In genomic region chr13:21670883-21671792, GRCh38 we compare ENCODE assay signal across 8 cellular contexts. TPM values are rescaled to one million over a fixed set of nuclear protein-coding genes. Genes with fewer than 3 reads are reported as not detected.
A peak's percentile ranks its signal among the peaks of the same experiment; 100 is the strongest.
DNase-seq lines count a peak whose midpoint lies in the region; ATAC-seq and TF ChIP-seq lines count a peak whose summit lies in the region.

Gene FGF9, plus strand, starts transcription at chr13:21671073. Its CDS starts 840 bp downstream, at chr13:21671913.

- TF ChIP-seq CTCF in cardiac muscle cell (IDR thresholded peaks at IDR 0.05; ENCODE audit: low read depth, low read length) (no peak), upper lobe of right lung (IDR thresholded peaks at IDR 0.05) (no peak)

- DNase-seq in GF-D8 (lab: John Stamatoyannopoulos, UW) (peak; percentile 46), LHCN-M2 (ENCODE audit: low read depth) (peak; percentile 69), SK-MEL-5 (ENCODE audit: low read depth, low spot score) (peak; percentile 65), cardiac muscle cell (ENCODE audit: low read depth in 1 of 2, low spot score in 1 of 2) (peak; percentile 82 to 92), trophoblast cell (peak; percentile 85 to 86), upper lobe of right lung (peak; percentile 91)
- peak; percentile 70 to 81 for DNase-seq in activated naive CD4-positive, alpha-beta T cell treated with anti-CD3 and anti-CD28 coated beads, Interleukin-2, amount 50 U/mL, for 72 hours (ENCODE audit: low spot score in 2 of 2)

- ATAC-seq in GM21825 (IDR thresholded peaks at IDR 0.05; ENCODE audit: unreplicated experiment) (peak; percentile 74), upper lobe of right lung (peak; percentile 92)
- ATAC-seq in activated naive CD4-positive, alpha-beta T cell treated with anti-CD3 and anti-CD28 coated beads, Interleukin-2, amount 50 U/mL, for 72 hours = peak; percentile 82 to 90

- peak within 1 kb of the TSS; percentile 91 for H3K4me2 ChIP-seq in trophoblast cell (ENCODE audit: low read length)

- H3K4me3 ChIP-seq in cardiac muscle cell (peak within 1 kb of the TSS; percentile 73), trophoblast cell (ENCODE audit: low read depth, low read length) (peak within 1 kb of the TSS; percentile 72), upper lobe of right lung (peak within 1 kb of the TSS; percentile 66)

- H3K27ac ChIP-seq in cardiac muscle cell (no peak within 1 kb of the TSS), trophoblast cell (ENCODE audit: low read depth, low read length) (no peak within 1 kb of the TSS), upper lobe of right lung (peak within 1 kb of the TSS; percentile 58)

- intact Hi-C loops in upper lobe of right lung (cut with DNase I) = no loop called here

- no peaks in the 10 kb centered on the region for H3K9me3 Mint-ChIP-seq in activated naive CD4-positive, alpha-beta T cell treated with anti-CD3 and anti-CD28 coated beads, Interleukin-2, amount 50 U/mL, for 72 hours

- H3K36me3 ChIP-seq in cardiac muscle cell (no peaks in the 10 kb centered on the region), trophoblast cell (ENCODE audit: control insufficient read depth in 1 of 2, insufficient read depth in 2 of 2, low read length in 2 of 2) (no peaks in the 10 kb centered on the region), upper lobe of right lung (no peaks in the 10 kb centered on the region)

- H3K27me3 ChIP-seq in cardiac muscle cell (peaks cover 52% of the 10 kb centered on the region), trophoblast cell (ENCODE audit: insufficient read depth, low read length) (peaks cover 68% of the 10 kb centered on the region), upper lobe of right lung (peaks cover 32% of the 10 kb centered on the region)

- H4K91ac ChIP-seq in trophoblast cell (ENCODE audit: low read depth, low read length) = no peak within 1 kb of the TSS

- in situ Hi-C loops in SK-MEL-5 (cut with HindIII; ENCODE audit: low pct_unique_long_range_greater_than_20kb, low sequenced_read_pairs) = no loop called here

- H3K23ac ChIP-seq in trophoblast cell (ENCODE audit: low read length) = no peak within 1 kb of the TSS

- no peaks in the 10 kb centered on the region for H3K79me1 ChIP-seq in trophoblast cell (ENCODE audit: low read length)

- H3K79me2 ChIP-seq in trophoblast cell (ENCODE audit: control insufficient read depth, insufficient read depth, low read length, poor library complexity) = no peaks in the 10 kb centered on the region

- no peak within 1 kb of the TSS for H3K18ac ChIP-seq in trophoblast cell (ENCODE audit: low read length)

- H2AFZ ChIP-seq in trophoblast cell (ENCODE audit: insufficient read depth, low read length, poor library complexity) = peak within 1 kb of the TSS; percentile 72

- no peak within 1 kb of the TSS for H2BK120ac ChIP-seq in trophoblast cell (ENCODE audit: insufficient read depth, low read length, poor library complexity)

- no peaks in the 10 kb centered on the region for H3K36me3 Mint-ChIP-seq in activated naive CD4-positive, alpha-beta T cell treated with anti-CD3 and anti-CD28 coated beads, Interleukin-2, amount 50 U/mL, for 72 hours

- H2BK5ac ChIP-seq in trophoblast cell (ENCODE audit: low read depth, low read length, poor library complexity) = no peak within 1 kb of the TSS

- H4K8ac ChIP-seq in trophoblast cell (ENCODE audit: low read depth, low read length) = peak within 1 kb of the TSS; percentile 31

- H3K4me1 ChIP-seq in cardiac muscle cell (ENCODE audit: low read depth) = peaks cover 5% of the 10 kb centered on the region
- H3K4me1 ChIP-seq in trophoblast cell (ENCODE audit: control insufficient read depth in 1 of 2, insufficient read depth in 2 of 2, low read length in 2 of 2) = peaks cover 24 to 37% of the 10 kb centered on the region in 2 experiments
- H3K4me1 ChIP-seq in upper lobe of right lung = peaks cover 20% of the 10 kb centered on the region

- H3K9me3 ChIP-seq in cardiac muscle cell (ENCODE audit: low read depth) (no peaks in the 10 kb centered on the region), trophoblast cell (ENCODE audit: insufficient read depth, low read depth, low read length) (peaks cover 1% of the 10 kb centered on the region), upper lobe of right lung (no peaks in the 10 kb centered on the region)

- H3K14ac ChIP-seq in trophoblast cell (ENCODE audit: low read length) = no peak within 1 kb of the TSS

- H3K9ac ChIP-seq in trophoblast cell (ENCODE audit: low read length) = no peak within 1 kb of the TSS

- H2AK5ac ChIP-seq in trophoblast cell (ENCODE audit: low read length) = no peak within 1 kb of the TSS

- no peak within 1 kb of the TSS for H3K4ac ChIP-seq in trophoblast cell (ENCODE audit: low read depth, low read length)

- no peak within 1 kb of the TSS for H2BK12ac ChIP-seq in trophoblast cell (ENCODE audit: low read length)

- H4K12ac ChIP-seq in trophoblast cell (ENCODE audit: low read depth, low read length) = no peak within 1 kb of the TSS

- peak within 1 kb of the TSS in 1 of 2 donors; percentile 25 for H3K27ac Mint-ChIP-seq in activated naive CD4-positive, alpha-beta T cell treated with anti-CD3 and anti-CD28 coated beads, Interleukin-2, amount 50 U/mL, for 72 hours

- no CpG with 5 or more reads among the region's 62 CpGs for WGBS in trophoblast cell (ENCODE audit: extremely low coverage, insufficient coverage, insufficient read length)

RNA-seq across cellular contexts. Expression of gene FGF9, which starts in this region (rescaled TPM):
- not detected in 2 replicates for total RNA-seq in LHCN-M2 (2014; rRNA removed)
- not detected for polyA plus RNA-seq in LHCN-M2 (2012)
- 0.03 TPM in 1 of 2 replicates, not detected in the other for total RNA-seq in SK-MEL-5 (2014; rRNA removed; shearing (Covaris generic))
- polyA plus RNA-seq in SK-MEL-5 (2015; cell fraction: cytosol; rRNA removed) = not detected in 2 replicates
- polyA plus RNA-seq in SK-MEL-5 (2015; cell fraction: nucleus; rRNA removed) = not detected in 2 replicates
- total RNA-seq in activated naive CD4-positive, alpha-beta T cell treated with anti-CD3 and anti-CD28 coated beads, Interleukin-2, amount 50 U/mL, for 72 hours = under 1 TPM; 0.18 to 0.54 TPM
- 6.5 and 8.9 TPM in 2 replicates for total RNA-seq in cardiac muscle cell
- 12.6 and 18.4 TPM in 2 replicates for polyA plus RNA-seq in cardiac muscle cell
- polyA plus RNA-seq in trophoblast cell (2013) = 0.32 and 0.34 TPM in 2 replicates
- 2.7 TPM for total RNA-seq in upper lobe of right lung

Comparison
In these comparisons a context has a peak if more than half of its experiments do, and no peak if none do; other contexts are left out.
1. Peak in DNase-seq in LHCN-M2; RNA of the gene not detected or under 1 TPM.
2. Peak in DNase-seq in SK-MEL-5; RNA of the gene not detected or under 1 TPM.
3. Peak in DNase-seq and ATAC-seq in activated naive CD4-positive, alpha-beta T cell treated with anti-CD3 and anti-CD28 coated beads, Interleukin-2, amount 50 U/mL, for 72 hours; RNA of the gene not detected or under 1 TPM.